In the genomic region with DNA sequence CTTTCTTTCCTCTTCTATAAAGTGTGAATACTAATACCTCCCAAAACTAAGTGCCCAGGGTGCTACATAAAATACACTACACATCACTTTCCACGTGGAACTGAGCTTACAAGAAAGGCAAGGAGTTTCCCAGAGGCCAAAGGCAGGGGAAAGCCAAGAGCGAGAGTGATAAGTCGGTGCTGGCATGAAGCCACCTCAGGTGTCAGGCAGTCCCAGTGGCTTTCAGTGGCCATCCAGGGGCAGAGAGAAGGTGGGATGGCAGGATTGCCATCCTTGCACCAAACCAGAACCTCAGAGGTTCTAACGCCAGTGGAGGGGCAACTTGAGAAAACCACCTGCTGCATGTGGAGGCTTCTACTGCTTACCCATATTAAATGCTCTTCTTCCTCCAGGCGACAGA, we compare ENCODE assay signal across 25 cellular contexts.
DNase-seq lines count a peak whose midpoint lies in the region; ATAC-seq, FAIRE-seq and TF ChIP-seq lines count a peak whose summit lies in the region.
"Had no signal": no experiment of that assay in that cellular context is flagged by ENCODE, and none has a peak within 500 bp of the region (broad histone marks: within the 10 kb centered on the region; RNA-seq: fewer than 3 reads in every experiment).

No MANE protein-coding gene starts in this region.

- no peak for TF ChIP-seq EP300 in A549 (IDR thresholded peaks at IDR 0.05)

- H3K4me1 ChIP-seq in A549, result peaks cover 43% of the 10 kb centered on the region
- H3K4me1 ChIP-seq in Panc1 (ENCODE audit: control insufficient read depth, insufficient read depth, low read length), result peaks cover 17% of the 10 kb centered on the region
- no peaks in the 10 kb centered on the region for H3K4me1 ChIP-seq in BE2C
- H3K4me1 ChIP-seq: left ventricle myocardium inferior had no signal

- no peak overlapping the region for H3K4me3 Mint-ChIP-seq in glutamatergic neuron (ENCODE audit: unreplicated experiment)
- H3K4me3 Mint-ChIP-seq: activated CD4-positive, alpha-beta memory T cell treated with anti-CD3 and anti-CD28 coated beads for 36 hours; activated naive CD8-positive, alpha-beta T cell treated with anti-CD3 and anti-CD28 coated beads, Interleukin-2, amount 10 ng/mL, durations not matched to agents 7 days and 5 days; naive thymus-derived CD8-positive, alpha-beta T cell had no signal

- peaks cover 6% of the 10 kb centered on the region for H3K36me3 Mint-ChIP-seq in glutamatergic neuron (ENCODE audit: unreplicated experiment)
- H3K36me3 Mint-ChIP-seq: activated CD4-positive, alpha-beta memory T cell treated with anti-CD3 and anti-CD28 coated beads for 36 hours; activated naive CD8-positive, alpha-beta T cell treated with anti-CD3 and anti-CD28 coated beads, Interleukin-2, amount 10 ng/mL, durations not matched to agents 7 days and 5 days had no signal

- CTCF ChIA-PET in A549 (lab: Yijun Ruan, JAX) (interaction anchor here (1.5 kb wide), 1 partner anchor 83 kb away, joined by 4 read pairs; no protein-coding TSS in a partner anchor), Panc1 (lab: Charles Lee) (no interaction called here)

- no peak for ATAC-seq in A549
- no peak for ATAC-seq in Panc1
- ATAC-seq in HG02571 (IDR thresholded peaks at IDR 0.05; ENCODE audit: unreplicated experiment), result no peak
- ATAC-seq in GM18505 (IDR thresholded peaks at IDR 0.05; ENCODE audit: unreplicated experiment), result no peak
- ATAC-seq: GM12878; naive thymus-derived CD8-positive, alpha-beta T cell had no signal

- H3K9me3 Mint-ChIP-seq in glutamatergic neuron (ENCODE audit: unreplicated experiment), result peaks cover 16% of the 10 kb centered on the region

- DNase-seq in A549 (ENCODE audit: low read depth in 1 of 2, low spot score in 1 of 2), result no peak
- DNase-seq in Panc1 (ENCODE audit: low read depth, low spot score), result no peak
- no peak for DNase-seq in glutamatergic neuron
- DNase-seq in posterior vena cava (ENCODE audit: low spot score), result peak; percentile 64
- DNase-seq in pons (ENCODE audit: low spot score), result no peak
- no peak for DNase-seq in BE2C
- DNase-seq: ACHN; activated CD4-positive, alpha-beta memory T cell treated with anti-CD3 and anti-CD28 coated beads for 36 hours; cerebellar nuclear complex; H7; left ventricle myocardium inferior; midbrain; NCI-H1092; NCI-H187 treated with DMSO at 0.1 percent for 48 hours; NCI-H524 treated with DMSO at 0.1 percent for 48 hours; Right ventricle myocardium superior; T-helper 9 cell had no signal

- TF ChIP-seq CTCF in A549 (IDR thresholded peaks at IDR 0.05) (no peak), Panc1 (IDR thresholded peaks at IDR 0.05) (no peak), glutamatergic neuron (IDR thresholded peaks at IDR 0.05; ENCODE audit: partially characterized antibody, unreplicated experiment) (no peak), BE2C (IDR thresholded peaks at IDR 0.05; ENCODE audit: low read depth, low read length) (no peak)

- H3K27ac ChIP-seq in A549 (peak overlapping the region; percentile 97 to 99), Panc1 (ENCODE audit: low read length) (peak overlapping the region; percentile 84)
- H3K27ac ChIP-seq: BLaER1 treated with 17β-estradiol and CSF1 and Interleukin-3, amounts not matched to agents 10 nM and 100 nM; HL-60; left ventricle myocardium inferior had no signal

- no TSS peak for BruUV-seq in Panc1 (replicated peaks; lab: Mats Ljungman, UMichigan)

- H3K27ac Mint-ChIP-seq in glutamatergic neuron (ENCODE audit: unreplicated experiment), result peak overlapping the region; percentile 94
- H3K27ac Mint-ChIP-seq: activated CD4-positive, alpha-beta memory T cell treated with anti-CD3 and anti-CD28 coated beads for 36 hours; activated naive CD8-positive, alpha-beta T cell treated with anti-CD3 and anti-CD28 coated beads, Interleukin-2, amount 10 ng/mL, durations not matched to agents 7 days and 5 days; naive thymus-derived CD8-positive, alpha-beta T cell had no signal

- no peak for TF ChIP-seq RAD21 in A549 (conservative IDR thresholded peaks at IDR 0.05 in 1 of 2, IDR thresholded peaks at IDR 0.05 in 1 of 2)

- intact Hi-C loops in Panc1 (cut with micrococcal nuclease; ENCODE audit: unreplicated experiment), result loop anchor here (10.0 kb wide), 1 partner anchor 73 kb away; no protein-coding TSS in a partner anchor
- intact Hi-C loops in posterior vena cava (cut with DNase I), result no loop called here

- H3K9me3 ChIP-seq in A549, result peaks cover 32% of the 10 kb centered on the region
- H3K9me3 ChIP-seq in Panc1 (ENCODE audit: control insufficient read depth, insufficient read depth, low read depth, low read length), result peaks cover 19% of the 10 kb centered on the region; the same call in 1 of the 2 replicates
- no peaks in the 10 kb centered on the region for H3K9me3 ChIP-seq in BE2C

- no peak for TF ChIP-seq POLR2A in A549 (IDR thresholded peaks at IDR 0.05; ENCODE audit: low read length)
- TF ChIP-seq POLR2A in GM18505 (IDR thresholded peaks at IDR 0.05; ENCODE audit: borderline replicate concordance, extremely low read depth, insufficient read depth, insufficient read length), result no peak

- FAIRE-seq in A549 (lab: Jason Lieb, UNC), result no peak
- FAIRE-seq: GM12878 had no signal

- in situ Hi-C loops in Panc1 (cut with HindIII; ENCODE audit: low pct_unique_long_range_greater_than_20kb, low sequenced_read_pairs), result no loop called here

- H3K4me1 Mint-ChIP-seq in glutamatergic neuron (ENCODE audit: low read depth, unreplicated experiment), result peaks cover 25% of the 10 kb centered on the region
- H3K4me1 Mint-ChIP-seq: activated naive CD8-positive, alpha-beta T cell treated with anti-CD3 and anti-CD28 coated beads, Interleukin-2, amount 10 ng/mL, durations not matched to agents 7 days and 5 days; naive thymus-derived CD8-positive, alpha-beta T cell had no signal

- peaks cover 7% of the 10 kb centered on the region for H3K27me3 Mint-ChIP-seq in glutamatergic neuron (ENCODE audit: unreplicated experiment)

- H3K36me3 ChIP-seq in Panc1 (ENCODE audit: control insufficient read depth, insufficient read depth, low read length) (no peaks in the 10 kb centered on the region), BE2C (no peaks in the 10 kb centered on the region)
- H3K36me3 ChIP-seq: BLaER1 treated with 17β-estradiol and CSF1 and Interleukin-3, amounts not matched to agents 10 nM and 100 nM; left ventricle myocardium inferior; upper lobe of left lung had no signal

- no peaks in the 10 kb centered on the region for H3K27me3 ChIP-seq in Panc1 (ENCODE audit: control insufficient read depth, insufficient read depth, low read length)
- no peaks in the 10 kb centered on the region; the same call in 1 of the 2 replicates for H3K27me3 ChIP-seq in BE2C
- H3K27me3 ChIP-seq: BLaER1 treated with 17β-estradiol and CSF1 and Interleukin-3, amounts not matched to agents 10 nM and 100 nM; upper lobe of left lung had no signal

- peak overlapping the region; percentile 88 for H3K4me2 ChIP-seq in A549
- H3K4me2 ChIP-seq: BLaER1 treated with 17β-estradiol and CSF1 and Interleukin-3, amounts not matched to agents 10 nM and 100 nM had no signal

- 58% methylated on average over 5 of the region's 5 CpGs for WGBS in A549 (ENCODE audit: missing lambda C conversion rate)

- no peak overlapping the region for H3K4me3 ChIP-seq in A549
- no peak overlapping the region; a peak in 1 of 4 replicates for H3K4me3 ChIP-seq in Panc1 (ENCODE audit: low read depth in 2 of 2, low read length in 2 of 2)
- no peak overlapping the region for H3K4me3 ChIP-seq in BE2C (ENCODE audit: low read depth, low read length)
- H3K4me3 ChIP-seq: BLaER1 treated with 17β-estradiol and CSF1 and Interleukin-3, amounts not matched to agents 10 nM and 100 nM; GM12878; left ventricle myocardium inferior; upper lobe of left lung had no signal

- POLR2A ChIA-PET in A549 (lab: Yijun Ruan, JAX) (interaction anchor here (0.8 to 1.9 kb wide), 3 partner anchors 71 to 251 kb away, joined by 3 to 9 read pairs (median 6); no protein-coding TSS in a partner anchor), Panc1 (lab: Charles Lee) (no interaction called here)

TF ChIP-seq in A549, 52 proteins besides CTCF, POLR2A, EP300 and RAD21:
- no peak for TF ChIP-seq CBX8 (IDR thresholded peaks at IDR 0.05)
- peak; percentile 26; the same call in 1 of the 2 replicates for TF ChIP-seq E2F6 (IDR thresholded peaks at IDR 0.05; ENCODE audit: borderline replicate concordance, low read depth)
